ENCODE assay signal across 19 cellular contexts in the genomic region with DNA sequence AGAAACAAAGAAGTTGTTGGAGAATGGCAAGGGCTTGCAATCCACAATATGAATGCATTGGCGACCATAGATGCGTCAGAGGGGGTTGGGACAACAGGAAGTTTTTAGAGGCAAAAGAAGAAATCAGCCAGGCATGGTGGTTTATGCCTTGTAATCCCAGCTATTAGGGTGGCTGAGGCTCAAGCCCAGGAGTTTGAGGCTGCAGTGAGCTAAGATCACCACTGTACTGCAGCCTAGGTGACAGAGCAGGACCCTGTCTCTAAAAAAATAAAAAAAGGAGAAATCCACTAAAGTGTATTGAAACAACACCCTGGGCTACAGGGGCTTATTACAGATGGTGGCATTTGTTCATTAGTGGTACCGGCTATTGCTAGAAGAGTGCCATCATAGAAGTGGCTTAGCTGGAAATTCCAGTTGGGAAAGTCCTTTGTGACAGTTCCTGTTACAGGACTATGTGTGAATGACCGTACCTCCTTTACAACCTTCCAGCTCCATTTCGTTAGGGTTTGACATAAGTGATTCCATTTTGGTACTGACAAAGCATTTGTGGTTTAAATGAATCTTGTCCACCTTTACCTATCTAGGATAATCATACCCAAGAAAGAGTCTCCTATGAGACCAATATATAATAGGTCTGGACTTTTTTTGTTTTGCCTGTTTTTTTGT. TPM values are rescaled to one million over a fixed set of nuclear protein-coding genes. Genes with fewer than 3 reads are reported as not detected.
DNase-seq lines count a peak whose midpoint lies in the region; ATAC-seq and TF ChIP-seq lines count a peak whose summit lies in the region.
"Had no signal": no experiment of that assay in that cellular context is flagged by ENCODE, and none has a peak within 500 bp of the region (broad histone marks: within the 10 kb centered on the region; RNA-seq: fewer than 3 reads in every experiment).

No MANE protein-coding gene starts in this region.

- H4K20me1 ChIP-seq in PC-9 (ENCODE audit: insufficient read depth) = no peaks in the 10 kb centered on the region

- POLR2A ChIA-PET in PC-9 (lab: Charles Lee; ENCODE audit: unreplicated experiment) = no interaction called here
- POLR2A ChIA-PET in activated CD4-positive, alpha-beta T cell treated with anti-CD3 and anti-CD28 coated beads, Interleukin-2, amount 10 ng/mL, durations not matched to agents 7 days and 5 days (lab: Charles Lee) = no interaction called here

- H3K4me1 Mint-ChIP-seq in activated CD4-positive, alpha-beta T cell treated with anti-CD3 and anti-CD28 coated beads, Interleukin-2, amount 10 ng/mL, durations not matched to agents 7 days and 5 days = no peaks in the 10 kb centered on the region
- H3K4me1 Mint-ChIP-seq in activated naive CD4-positive, alpha-beta T cell treated with anti-CD3 and anti-CD28 coated beads, Interleukin-2, amount 10 ng/mL, durations not matched to agents 7 days and 5 days = no peaks in the 10 kb centered on the region
- H3K4me1 Mint-ChIP-seq: CD4-positive, CD25-positive, alpha-beta regulatory T cell had no signal

- H3K4me2 ChIP-seq in PC-9 = peak overlapping the region; percentile 26

- H3K27ac ChIP-seq in C4-2B (peak overlapping the region; percentile 45; the same call in 1 of the 2 replicates), PC-9 (no peak overlapping the region)
- H3K27ac ChIP-seq: Peyer's patch had no signal

- H2AFZ ChIP-seq in PC-9 = no peak overlapping the region

- no TSS peak for BruUV-seq in PC-9 (replicated peaks; lab: Mats Ljungman, UMichigan)

- H3K9me2 ChIP-seq in PC-9 (ENCODE audit: insufficient read depth) = no peaks in the 10 kb centered on the region

- H3K36me3 ChIP-seq in PC-9 (ENCODE audit: low read depth) = no peaks in the 10 kb centered on the region
- H3K36me3 ChIP-seq: Peyer's patch had no signal

- no peaks in the 10 kb centered on the region for H3K9me3 ChIP-seq in PC-9 (ENCODE audit: insufficient read depth, low read depth)
- H3K9me3 ChIP-seq: Peyer's patch had no signal

- no peak overlapping the region for H3K4me3 Mint-ChIP-seq in activated CD4-positive, alpha-beta T cell treated with anti-CD3 and anti-CD28 coated beads, Interleukin-2, amount 10 ng/mL, durations not matched to agents 7 days and 5 days
- H3K4me3 Mint-ChIP-seq in activated naive CD4-positive, alpha-beta T cell treated with anti-CD3 and anti-CD28 coated beads, Interleukin-2, amount 10 ng/mL, durations not matched to agents 7 days and 5 days = no peak overlapping the region
- H3K4me3 Mint-ChIP-seq: CD4-positive, CD25-positive, alpha-beta regulatory T cell had no signal

- no peak overlapping the region for H3K4me3 ChIP-seq in PC-9
- H3K4me3 ChIP-seq: Peyer's patch had no signal

- CTCF ChIA-PET in PC-9 (lab: Charles Lee) = interaction anchor here (0.6 kb wide), 1 partner anchor 45 kb away, joined by 3 read pairs; no protein-coding TSS in a partner anchor
- CTCF ChIA-PET in activated CD4-positive, alpha-beta T cell treated with anti-CD3 and anti-CD28 coated beads, Interleukin-2, amount 10 ng/mL, durations not matched to agents 7 days and 5 days (lab: Charles Lee) = interaction anchor here (0.9 kb wide), 1 partner anchor 9 kb away, joined by 3 read pairs; no protein-coding TSS in a partner anchor
- CTCF ChIA-PET in activated naive CD4-positive, alpha-beta T cell treated with anti-CD3 and anti-CD28 coated beads, Interleukin-2, amount 10 ng/mL, durations not matched to agents 7 days and 5 days (lab: Charles Lee) = interaction anchor here (1.2 kb wide), 1 partner anchor 178 kb away, joined by 3 read pairs; no protein-coding TSS in a partner anchor

- no peaks in the 10 kb centered on the region for H3K27me3 ChIP-seq in PC-9 (ENCODE audit: insufficient read depth, low read depth)
- H3K27me3 ChIP-seq: Peyer's patch had no signal

- intact Hi-C loops in PC-9 (cut with micrococcal nuclease; ENCODE audit: unreplicated experiment) = no loop called here

- peaks cover 7% of the 10 kb centered on the region for H3K9me3 Mint-ChIP-seq in activated CD4-positive, alpha-beta T cell treated with anti-CD3 and anti-CD28 coated beads, Interleukin-2, amount 10 ng/mL, durations not matched to agents 7 days and 5 days
- H3K9me3 Mint-ChIP-seq in activated naive CD4-positive, alpha-beta T cell treated with anti-CD3 and anti-CD28 coated beads, Interleukin-2, amount 10 ng/mL, durations not matched to agents 7 days and 5 days = no peaks in the 10 kb centered on the region

- DNase-seq in ELF-1 (ENCODE audit: low read depth, low spot score) (peak; percentile 26), PC-9 (peak; percentile 5 to 43)
- DNase-seq in activated CD4-positive, alpha-beta T cell treated with anti-CD3 and anti-CD28 coated beads, Interleukin-2, amount 10 ng/mL, durations not matched to agents 7 days and 5 days = no peak
- no peak for DNase-seq in activated naive CD4-positive, alpha-beta T cell treated with anti-CD3 and anti-CD28 coated beads, Interleukin-2, amount 10 ng/mL, durations not matched to agents 7 days and 5 days
- DNase-seq in activated naive CD4-positive, alpha-beta T cell (lab: John Stamatoyannopoulos, UW) = no peak
- DNase-seq: ACHN; AML-193; CD4-positive, CD25-positive, alpha-beta regulatory T cell; DMS79; Karpas-422; MM.1S; NCI-H1105; NCI-H1694; NCI-H2107; NCI-H774; Peyer's patch had no signal

- no peaks in the 10 kb centered on the region for H3F3A ChIP-seq in PC-9 (ENCODE audit: insufficient read depth, low read depth)

- no peaks in the 10 kb centered on the region for H3K79me2 ChIP-seq in PC-9 (ENCODE audit: low read depth)

- H3K36me3 Mint-ChIP-seq in activated CD4-positive, alpha-beta T cell treated with anti-CD3 and anti-CD28 coated beads, Interleukin-2, amount 10 ng/mL, durations not matched to agents 7 days and 5 days (ENCODE audit: low read depth) = no peaks in the 10 kb centered on the region
- no peaks in the 10 kb centered on the region for H3K36me3 Mint-ChIP-seq in activated naive CD4-positive, alpha-beta T cell treated with anti-CD3 and anti-CD28 coated beads, Interleukin-2, amount 10 ng/mL, durations not matched to agents 7 days and 5 days
- H3K36me3 Mint-ChIP-seq: CD4-positive, CD25-positive, alpha-beta regulatory T cell had no signal

- ATAC-seq in esophagus mucosa = peak; percentile 87
- ATAC-seq: Right ventricle myocardium inferior had no signal

- H3K4me1 ChIP-seq in PC-9 (replicated peaks; ENCODE audit: insufficient read depth) = peaks cover 12% of the 10 kb centered on the region
- H3K4me1 ChIP-seq: Peyer's patch had no signal

- no peak overlapping the region for H3K27ac Mint-ChIP-seq in activated CD4-positive, alpha-beta T cell treated with anti-CD3 and anti-CD28 coated beads, Interleukin-2, amount 10 ng/mL, durations not matched to agents 7 days and 5 days
- H3K27ac Mint-ChIP-seq in activated naive CD4-positive, alpha-beta T cell treated with anti-CD3 and anti-CD28 coated beads, Interleukin-2, amount 10 ng/mL, durations not matched to agents 7 days and 5 days = no peak overlapping the region
- H3K27ac Mint-ChIP-seq: CD4-positive, CD25-positive, alpha-beta regulatory T cell had no signal

- peaks cover 6% of the 10 kb centered on the region for H3K27me3 Mint-ChIP-seq in activated CD4-positive, alpha-beta T cell treated with anti-CD3 and anti-CD28 coated beads, Interleukin-2, amount 10 ng/mL, durations not matched to agents 7 days and 5 days
- no peaks in the 10 kb centered on the region for H3K27me3 Mint-ChIP-seq in activated naive CD4-positive, alpha-beta T cell treated with anti-CD3 and anti-CD28 coated beads, Interleukin-2, amount 10 ng/mL, durations not matched to agents 7 days and 5 days

- no peak for TF ChIP-seq CTCF in C4-2B (conservative IDR thresholded peaks at IDR 0.05)
- TF ChIP-seq CTCF in PC-9 (conservative IDR thresholded peaks at IDR 0.05) = no peak

RNA-seq across cellular contexts. Expression of a gene that starts 10.7 kb away (rescaled TPM):
- total RNA-seq in PC-9 (2021) (6.7 and 6.9 TPM in 2 replicates), esophagus mucosa (7.5 TPM)
- total RNA-seq in activated CD4-positive, alpha-beta T cell treated with anti-CD3 and anti-CD28 coated beads, Interleukin-2, amount 10 ng/mL, durations not matched to agents 7 days and 5 days = 1 to 10 TPM; 5.8 to 6.1 TPM

Comparison
In these comparisons a context has a peak if more than half of its experiments do, and no peak if none do; other contexts are left out.
1. DNase-seq: peak in ELF-1 (single experiment) and PC-9 (2 of 2); none in activated CD4-positive, alpha-beta T cell treated with anti-CD3 and anti-CD28 coated beads, Interleukin-2, amount 10 ng/mL, durations not matched to agents 7 days and 5 days (single experiment), activated naive CD4-positive, alpha-beta T cell treated with anti-CD3 and anti-CD28 coated beads, Interleukin-2, amount 10 ng/mL, durations not matched to agents 7 days and 5 days (single experiment) and activated naive CD4-positive, alpha-beta T cell (0 of 4).